9 cellular contexts compared by ENCODE assay signal in the genomic region with DNA sequence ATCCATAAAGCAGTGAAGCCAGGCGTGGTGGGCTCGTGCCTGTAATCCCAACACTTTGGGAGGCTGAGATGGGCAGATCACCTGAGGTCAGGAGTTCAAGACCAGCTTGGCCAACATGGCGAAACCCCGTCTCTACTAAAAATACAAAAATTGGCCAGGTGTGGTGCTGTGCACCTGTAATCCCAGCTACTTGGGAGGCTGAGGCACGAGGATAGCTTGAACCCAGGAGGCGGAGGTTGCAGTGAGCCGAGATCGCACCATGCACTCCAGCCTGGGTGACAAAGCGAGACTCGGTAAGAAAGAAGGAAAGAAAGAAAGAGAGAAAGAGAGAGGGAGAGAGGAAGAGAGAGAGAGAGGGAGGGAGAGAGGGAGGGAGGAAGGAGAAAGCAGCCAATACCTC. TPM values are rescaled to one million over a fixed set of nuclear protein-coding genes. Genes with fewer than 3 reads are reported as not detected.
"Had no signal": no experiment of that assay in that cellular context is flagged by ENCODE, and none has a peak within 500 bp of the region (broad histone marks: within the 10 kb centered on the region; RNA-seq: fewer than 3 reads in every experiment).

No MANE protein-coding gene starts in this region.

RNA-seq across cellular contexts. Expression of gene BCAR1, which starts 21.2 kb away (rescaled TPM):
- polyA plus RNA-seq: IgD-negative memory B cell had no signal

RNA-seq across cellular contexts. Expression of gene CTRB1, which starts 53.8 kb away (rescaled TPM):
- total RNA-seq: HT-29, LHCN-M2, MCF 10A, PC-9, Peyer's patch, Right ventricle myocardium superior, RPMI7951, SJSA1 had no signal
- polyA plus RNA-seq: IgD-negative memory B cell had no signal
